ENCODE assay signal across 8 cellular contexts in genomic region chr11:8810331-8811301, GRCh38.
DNase-seq lines count a peak whose midpoint lies in the region; ATAC-seq and TF ChIP-seq lines count a peak whose summit lies in the region.

No MANE protein-coding gene starts in this region.

- no peaks in the 10 kb centered on the region for H3K27me3 Mint-ChIP-seq in chondrocyte (ENCODE audit: low read depth)

- DNase-seq in AG04450 (ENCODE audit: low read depth, low spot score) (peak; percentile 61), GM23248 (peak; percentile 90), NT2/D1 (ENCODE audit: low read depth, low spot score) (no peak), chondrocyte (ENCODE audit: low spot score) (no peak), inferior parietal cortex (ENCODE audit: extremely low spot score) (peak; percentile 80), sciatic nerve (ENCODE audit: low spot score) (peak; percentile 89)
- DNase-seq in activated CD8-positive, alpha-beta memory T cell treated with anti-CD3 and anti-CD28 coated beads for 24 hours = no peak

- H3K4me3 ChIP-seq in AG04450 (ENCODE audit: low read depth, low read length) = peak overlapping the region; percentile 78
- H3K4me3 ChIP-seq in GM23248 = peak overlapping the region; percentile 72
- peak overlapping the region; percentile 44 for H3K4me3 ChIP-seq in NT2/D1 (ENCODE audit: insufficient read length, low read depth)

- POLR2A ChIA-PET in AG04450 (lab: Yijun Ruan, JAX) = interaction anchor here (0.6 to 2.8 kb wide), 19 partner anchors 10 to 149 kb away, joined by 3 to 26 read pairs (median 5); partner anchors contain the start of genes AKIP1, RPL27A and TRIM66

- H3K36me3 Mint-ChIP-seq in chondrocyte (ENCODE audit: low read depth) = peaks cover 3% of the 10 kb centered on the region

- H3K27ac ChIP-seq in AG04450 (ENCODE audit: low read depth, low read length) (peak overlapping the region; percentile 85), GM23248 (peak overlapping the region; percentile 84)

- H3K4me1 ChIP-seq in GM23248 (ENCODE audit: insufficient read depth) (peaks cover 71% of the 10 kb centered on the region), NT2/D1 (ENCODE audit: insufficient read depth, insufficient read length) (peaks cover 12% of the 10 kb centered on the region)

- H3K27ac Mint-ChIP-seq in chondrocyte (ENCODE audit: unreplicated experiment) = peak overlapping the region; percentile 97

- H4K20me1 ChIP-seq in GM23248 (ENCODE audit: insufficient read depth) = no peaks in the 10 kb centered on the region

- TF ChIP-seq CTCF in AG04450 (IDR thresholded peaks at IDR 0.05; ENCODE audit: low read depth, low read length) (no peak), chondrocyte (IDR thresholded peaks at IDR 0.05) (no peak)

- H3F3A ChIP-seq in GM23248 (ENCODE audit: insufficient read depth) = peaks cover 58% of the 10 kb centered on the region

- H3K36me3 ChIP-seq in GM23248 (ENCODE audit: low read depth) (no peaks in the 10 kb centered on the region), NT2/D1 (ENCODE audit: insufficient read depth, insufficient read length, low read length) (peaks cover 14% of the 10 kb centered on the region)

- H3K9ac ChIP-seq in GM23248 (peak overlapping the region; percentile 81), NT2/D1 (ENCODE audit: insufficient read length, low read depth) (peak overlapping the region; percentile 80)

- no peaks in the 10 kb centered on the region for H3K27me3 ChIP-seq in AG04450 (ENCODE audit: control insufficient read depth, insufficient read depth, low read length)
- no peaks in the 10 kb centered on the region for H3K27me3 ChIP-seq in GM23248 (replicated peaks; ENCODE audit: insufficient read depth)
- no peaks in the 10 kb centered on the region for H3K27me3 ChIP-seq in NT2/D1 (ENCODE audit: insufficient read depth, insufficient read length)

- CTCF ChIA-PET in AG04450 (lab: Charles Lee) = interaction anchor here (0.6 to 1.9 kb wide), 7 partner anchors 12 to 696 kb away, joined by 3 to 6 read pairs (median 3); no protein-coding TSS in a partner anchor

- H2AFZ ChIP-seq in GM23248 = peak overlapping the region; percentile 72

- H3K9me3 Mint-ChIP-seq in chondrocyte (ENCODE audit: low read depth) = no peaks in the 10 kb centered on the region

- H3K4me2 ChIP-seq in GM23248 (ENCODE audit: unreplicated experiment) = peak overlapping the region; percentile 96

- H3K4me3 Mint-ChIP-seq in chondrocyte (ENCODE audit: unreplicated experiment) = peak overlapping the region; percentile 80

- H3K79me2 ChIP-seq in GM23248 (ENCODE audit: insufficient read depth) = peaks cover 39% of the 10 kb centered on the region

- no peaks in the 10 kb centered on the region for H3K9me2 ChIP-seq in GM23248 (ENCODE audit: insufficient read depth)

- H3K4me1 Mint-ChIP-seq in chondrocyte (ENCODE audit: low read depth) = peaks cover 67% of the 10 kb centered on the region

- in situ Hi-C loops in GM23248 (cut with MboI) = no loop called here

- intact Hi-C loops in sciatic nerve (cut with DNase I) = loop anchor here (10.0 kb wide), 1 partner anchor 86 kb away; no protein-coding TSS in a partner anchor

- H3K9me3 ChIP-seq in AG04450 (ENCODE audit: control insufficient read depth, insufficient read depth, low read length) = no peaks in the 10 kb centered on the region
- H3K9me3 ChIP-seq in GM23248 (ENCODE audit: low read depth) = no peaks in the 10 kb centered on the region
- H3K9me3 ChIP-seq in NT2/D1 (ENCODE audit: insufficient read depth, low read length) = no peaks in the 10 kb centered on the region

- 7 to 8% methylated on average over 33 of the region's 33 CpGs for WGBS in GM23248 (ENCODE audit: low coverage in 1 of 2, low lambda C conversion rate in 2 of 2, missing lambda C conversion rate in 2 of 2), 2 experiments

- peak; percentile 95 for ATAC-seq in sciatic nerve
- no peak for ATAC-seq in GM19328 (IDR thresholded peaks at IDR 0.05; ENCODE audit: unreplicated experiment)

Comparison
In these comparisons a context has a peak if more than half of its experiments do, and no peak if none do; other contexts are left out.
1. DNase-seq: peak in AG04450 (single experiment), GM23248 (single experiment), inferior parietal cortex (single experiment) and sciatic nerve (single experiment); none in NT2/D1 (single experiment), chondrocyte (single experiment) and activated CD8-positive, alpha-beta memory T cell treated with anti-CD3 and anti-CD28 coated beads for 24 hours (single experiment).
2. Peak in every context shown above with its lines, with median percentiles within 50 percentile points of each other: H3K4me3 ChIP-seq.